ENCODE assay signal across 23 cellular contexts in the genomic region with DNA sequence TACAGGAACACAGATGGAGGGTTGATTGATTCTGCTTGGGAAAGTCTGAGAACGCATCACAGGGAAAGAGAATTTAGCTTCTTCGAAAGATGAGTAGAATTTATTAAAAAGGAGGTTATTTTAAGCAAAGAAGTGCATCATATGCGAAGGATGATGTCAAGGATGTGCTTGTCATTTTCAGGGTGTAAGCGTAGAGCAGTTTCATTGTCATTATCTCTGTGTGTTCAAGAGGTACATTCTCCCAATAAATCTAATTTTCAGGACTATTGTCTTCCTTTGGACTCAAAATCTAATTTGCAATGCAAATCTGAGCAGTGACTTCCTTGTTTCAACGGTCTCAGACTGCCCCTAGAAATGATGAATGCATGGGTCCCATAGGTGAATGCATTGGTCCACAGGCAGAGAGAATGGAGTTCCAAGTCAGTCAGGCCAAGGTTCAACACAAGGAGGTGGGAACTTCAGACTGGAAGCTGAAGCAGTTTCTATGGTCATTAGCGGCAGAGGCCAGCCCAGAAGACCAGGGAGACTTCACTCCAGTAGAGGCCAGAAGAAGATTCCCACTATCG.
A peak's percentile ranks its signal among the peaks of the same experiment; 100 is the strongest.
DNase-seq lines count a peak whose midpoint lies in the region; ATAC-seq, FAIRE-seq and TF ChIP-seq lines count a peak whose summit lies in the region.
"Had no signal": no experiment of that assay in that cellular context is flagged by ENCODE, and none has a peak within 500 bp of the region (broad histone marks: within the 10 kb centered on the region; RNA-seq: fewer than 3 reads in every experiment).

No MANE protein-coding gene starts in this region.

- peak; percentile 84 for FAIRE-seq in GM19239 (lab: Jason Lieb, UNC)
- FAIRE-seq: keratinocyte had no signal

- intact Hi-C loops in PC-3 (cut with micrococcal nuclease) = loop anchor here (2.0 to 5.0 kb wide), 4 partner anchors 15 to 261 kb away; no protein-coding TSS in a partner anchor

- no TSS peak for BruUV-seq in PC-3 (replicated peaks; lab: Mats Ljungman, UMichigan)

- TF ChIP-seq CTCF in PC-3 (conservative IDR thresholded peaks at IDR 0.05; ENCODE audit: low read depth, low read length) = no peak

- H3K27ac ChIP-seq in PC-3 (ENCODE audit: low read length) (peak overlapping the region; percentile 88), epithelial cell of prostate (peak overlapping the region; percentile 52)
- H3K27ac ChIP-seq: lower lobe of right lung, vagina had no signal

- CTCF ChIA-PET in PC-3 (lab: Charles Lee) = no interaction called here

- H3K4me1 Mint-ChIP-seq in naive thymus-derived CD8-positive, alpha-beta T cell = peaks cover 8 to 29% (median 18%) of the 10 kb centered on the region in 4 donors

- H3K9me3 ChIP-seq in PC-3 (ENCODE audit: low read length) (no peaks in the 10 kb centered on the region), skeletal muscle satellite cell (replicated peaks; ENCODE audit: low read length) (no peaks in the 10 kb centered on the region)
- H3K9me3 ChIP-seq: lower lobe of right lung, vagina had no signal

- ATAC-seq in PC-3 = no peak
- no peak for ATAC-seq in naive thymus-derived CD8-positive, alpha-beta T cell
- no peak for ATAC-seq in GM21786 (IDR thresholded peaks at IDR 0.05; ENCODE audit: unreplicated experiment)
- ATAC-seq: HCT116, lower lobe of right lung, WTC11 had no signal

- no peaks in the 10 kb centered on the region for H3F3A ChIP-seq in PC-3 (ENCODE audit: low read length, unreplicated experiment)

- H3K27me3 ChIP-seq in PC-3 (ENCODE audit: low read length) (no peaks in the 10 kb centered on the region), skeletal muscle satellite cell (ENCODE audit: control insufficient read depth, insufficient read depth, low read length) (no peaks in the 10 kb centered on the region)
- H3K27me3 ChIP-seq: vagina had no signal

- no peak overlapping the region for H3K27ac Mint-ChIP-seq in naive thymus-derived CD8-positive, alpha-beta T cell
- H3K27ac Mint-ChIP-seq: activated naive CD4-positive, alpha-beta T cell treated with anti-CD3 and anti-CD28 coated beads for 36 hours; CD4-positive, alpha-beta T cell; WTC11 had no signal

- H3K4me3 Mint-ChIP-seq in naive thymus-derived CD8-positive, alpha-beta T cell = no peak overlapping the region
- H3K4me3 Mint-ChIP-seq: activated naive CD4-positive, alpha-beta T cell treated with anti-CD3 and anti-CD28 coated beads for 36 hours; CD4-positive, alpha-beta T cell; WTC11 had no signal

- H3K4me3 ChIP-seq in PC-3 (ENCODE audit: low read length) (no peak overlapping the region), skeletal muscle satellite cell (ENCODE audit: low read length) (peak overlapping the region; percentile 16)
- H3K4me3 ChIP-seq: K562, lower lobe of right lung, vagina had no signal

- H3K9ac ChIP-seq in PC-3 (ENCODE audit: low read length) (peak overlapping the region; percentile 24), skeletal muscle satellite cell (ENCODE audit: low read depth, low read length) (peak overlapping the region; percentile 72)

- H3K79me2 ChIP-seq in PC-3 (ENCODE audit: low read length) = no peaks in the 10 kb centered on the region

- H4K20me1 ChIP-seq in PC-3 (ENCODE audit: low read length) = no peaks in the 10 kb centered on the region

- peak overlapping the region; percentile 34; the same call in 1 of the 2 replicates for H2AFZ ChIP-seq in PC-3 (ENCODE audit: low read length)

- DNase-seq in GM19239 (ENCODE audit: insufficient read length, low spot score) (no peak), PC-3 (no peak), epithelial cell of prostate (ENCODE audit: low read depth, low spot score) (no peak), occipital lobe (lab: John Stamatoyannopoulos, UW) (no peak)
- DNase-seq in naive thymus-derived CD8-positive, alpha-beta T cell = no peak
- DNase-seq: activated CD4-positive, alpha-beta T cell treated with anti-CD3 and anti-CD28 coated beads, Interleukin-2, amount 50 U/mL, for 4 hours; CD4-positive, alpha-beta T cell; cerebellar nuclear complex; DMS53; GDM1; lower lobe of right lung; NCI-H2171; NCI-H524 treated with DMSO at 0.1 percent for 48 hours; retina; T-helper 9 cell had no signal

- H3K36me3 Mint-ChIP-seq in naive thymus-derived CD8-positive, alpha-beta T cell = no peaks in the 10 kb centered on the region
- H3K36me3 Mint-ChIP-seq: WTC11 had no signal

- POLR2A ChIA-PET in PC-3 (lab: Charles Lee; ENCODE audit: unreplicated experiment) = no interaction called here
- POLR2A ChIA-PET in naive thymus-derived CD8-positive, alpha-beta T cell (lab: Charles Lee) = no interaction called here

- H3K36me3 ChIP-seq in PC-3 (ENCODE audit: low read depth, low read length) (no peaks in the 10 kb centered on the region), skeletal muscle satellite cell (ENCODE audit: insufficient read depth, low read length) (no peaks in the 10 kb centered on the region)
- H3K36me3 ChIP-seq: lower lobe of right lung, vagina had no signal

- H3K27me3 Mint-ChIP-seq in naive thymus-derived CD8-positive, alpha-beta T cell = no peaks in the 10 kb centered on the region
- H3K27me3 Mint-ChIP-seq: CD4-positive, alpha-beta T cell had no signal

- H3K9me2 ChIP-seq in PC-3 (replicated peaks; ENCODE audit: low read length) = no peaks in the 10 kb centered on the region

- H3K9me3 Mint-ChIP-seq in naive thymus-derived CD8-positive, alpha-beta T cell = peaks cover 0 to 4% (median 0%) of the 10 kb centered on the region in 9 donors
- H3K9me3 Mint-ChIP-seq: activated naive CD4-positive, alpha-beta T cell treated with anti-CD3 and anti-CD28 coated beads for 36 hours; CD4-positive, alpha-beta T cell had no signal

- H3K4me1 ChIP-seq in PC-3 (ENCODE audit: insufficient read depth, low read length) (peaks cover 44% of the 10 kb centered on the region), skeletal muscle satellite cell (ENCODE audit: control insufficient read depth, insufficient read depth, low read length) (peaks cover 67% of the 10 kb centered on the region)
- H3K4me1 ChIP-seq: lower lobe of right lung had no signal

- H3K4me2 ChIP-seq in PC-3 (ENCODE audit: low read length) (peak overlapping the region; percentile 63), skeletal muscle satellite cell (ENCODE audit: low read length) (peak overlapping the region; percentile 39)
